ENCODE assay signal across 8 cellular contexts in the genomic region with DNA sequence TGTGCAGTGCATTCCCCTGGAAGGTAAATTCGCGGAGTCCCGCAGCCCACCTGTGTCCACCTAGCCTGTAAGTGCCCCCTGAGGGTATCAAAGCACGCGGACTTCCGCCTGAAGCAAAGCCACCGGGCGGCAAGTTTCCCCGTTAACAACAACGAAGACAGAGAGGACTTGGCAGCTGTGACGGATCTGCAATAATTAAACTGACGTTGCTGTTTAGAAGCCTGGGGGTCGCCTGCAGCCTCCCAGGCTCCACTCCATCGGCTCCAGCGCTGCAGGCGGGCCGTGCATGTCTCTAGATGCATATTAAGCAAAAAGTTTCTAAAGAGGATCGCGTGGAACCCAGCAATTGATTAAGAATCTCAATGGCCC. TPM values are rescaled to one million over a fixed set of nuclear protein-coding genes. Genes with fewer than 3 reads are reported as not detected.
DNase-seq lines count a peak whose midpoint lies in the region; ATAC-seq and TF ChIP-seq lines count a peak whose summit lies in the region.

No MANE protein-coding gene starts in this region.

- peak; percentile 3 to 4 for DNase-seq in stimulated activated CD4-positive, alpha-beta T cell treated with anti-CD3 and anti-CD28 coated beads, Interleukin-4, amount 100 ng/mL, for 48 hours (ENCODE audit: low read depth in 2 of 2)
- no peak for DNase-seq in stimulated activated CD4-positive, alpha-beta T cell treated with anti-CD3 and anti-CD28 coated beads, Interleukin-15, amount 100 ng/mL, for 24 hours
- DNase-seq in Peyer's patch (peak; percentile 43 to 64 (median 61)), NCI-H187 (lab: John Stamatoyannopoulos, UW) (no peak), ureter (ENCODE audit: low spot score) (no peak)

- H3K4me3 ChIP-seq in Peyer's patch (peak overlapping the region; percentile 44 to 60 (median 54)), duodenal mucosa (ENCODE audit: low read depth in 1 of 2, low read length in 2 of 2) (peak overlapping the region; percentile 75 to 77), mucosa of stomach (ENCODE audit: low read length) (peak overlapping the region; percentile 95)

- peak overlapping the region; percentile 62 to 75 for H3K9ac ChIP-seq in duodenal mucosa (ENCODE audit: low read depth in 1 of 2, low read length in 2 of 2)
- peak overlapping the region; percentile 76 for H3K9ac ChIP-seq in mucosa of stomach (ENCODE audit: low read length)

- ATAC-seq in HG02870 (IDR thresholded peaks at IDR 0.05; ENCODE audit: unreplicated experiment) = peak; percentile 15

- H3K27ac ChIP-seq in Peyer's patch (peak overlapping the region; percentile 82 to 91 (median 86)), duodenal mucosa (ENCODE audit: low read depth, low read length) (peak overlapping the region; percentile 45)

- no peaks in the 10 kb centered on the region for H3K36me3 ChIP-seq in Peyer's patch
- H3K36me3 ChIP-seq in duodenal mucosa (ENCODE audit: control insufficient read depth in 1 of 2, insufficient read depth in 2 of 2, low read length in 2 of 2) = no peaks in the 10 kb centered on the region
- no peaks in the 10 kb centered on the region for H3K36me3 ChIP-seq in mucosa of stomach (ENCODE audit: control insufficient read depth, insufficient read depth, low read length)

- no peak for TF ChIP-seq CTCF in Peyer's patch (IDR thresholded peaks at IDR 0.05)

- TF ChIP-seq POLR2A in Peyer's patch (IDR thresholded peaks at IDR 0.05) = no peak

- H3K4me1 ChIP-seq in Peyer's patch = peaks cover 0 to 14% (median 4%) of the 10 kb centered on the region in 4 donors
- peaks cover 19 to 31% of the 10 kb centered on the region in 2 donors for H3K4me1 ChIP-seq in duodenal mucosa (ENCODE audit: control insufficient read depth in 1 of 2, insufficient read depth in 2 of 2, low read length in 2 of 2)
- peaks cover 27% of the 10 kb centered on the region for H3K4me1 ChIP-seq in mucosa of stomach (ENCODE audit: control insufficient read depth, insufficient read depth, low read length)

- H3K27me3 ChIP-seq in Peyer's patch (no peaks in the 10 kb centered on the region), duodenal mucosa (ENCODE audit: control insufficient read depth in 1 of 2, insufficient read depth in 2 of 2, low read length in 2 of 2) (no peaks in the 10 kb centered on the region), mucosa of stomach (ENCODE audit: control insufficient read depth, insufficient read depth, low read length) (no peaks in the 10 kb centered on the region)

- H3K9me3 ChIP-seq in Peyer's patch (no peaks in the 10 kb centered on the region), duodenal mucosa (ENCODE audit: control insufficient read depth in 1 of 2, low read length in 2 of 2) (no peaks in the 10 kb centered on the region), mucosa of stomach (ENCODE audit: control insufficient read depth, low read length) (no peaks in the 10 kb centered on the region)

RNA-seq across cellular contexts. Expression of a gene that starts 34.8 kb away (rescaled TPM):
- total RNA-seq in Peyer's patch = 10 to 100 TPM; 27.3 to 63.4 (median 59.6) TPM
- 81.1 TPM for total RNA-seq in ureter

Comparison
In these comparisons a context has a peak if more than half of its experiments do, and no peak if none do; other contexts are left out.
1. DNase-seq: peak in stimulated activated CD4-positive, alpha-beta T cell treated with anti-CD3 and anti-CD28 coated beads, Interleukin-4, amount 100 ng/mL, for 48 hours (2 of 2) and Peyer's patch (3 of 3); none in stimulated activated CD4-positive, alpha-beta T cell treated with anti-CD3 and anti-CD28 coated beads, Interleukin-15, amount 100 ng/mL, for 24 hours (single experiment), NCI-H187 (0 of 2) and ureter (single experiment).
2. Peak in every context shown above with its lines, with median percentiles within 50 percentile points of each other: H3K4me3 ChIP-seq.